9 cellular contexts compared by ENCODE assay signal in genomic region chr11:47354913-47355282, GRCh38. TPM values are rescaled to one million over a fixed set of nuclear protein-coding genes. Genes with fewer than 3 reads are reported as not detected.
DNase-seq lines count a peak whose midpoint lies in the region; ATAC-seq, FAIRE-seq and TF ChIP-seq lines count a peak whose summit lies in the region.
"Had no signal": no experiment of that assay in that cellular context is flagged by ENCODE, and none has a peak within 500 bp of the region (broad histone marks: within the 10 kb centered on the region; RNA-seq: fewer than 3 reads in every experiment).

No MANE protein-coding gene starts in this region.

- H3K4me1 ChIP-seq in Panc1 (ENCODE audit: control insufficient read depth, insufficient read depth, low read length) (no peaks in the 10 kb centered on the region), endothelial cell of umbilical vein (ENCODE audit: control insufficient read depth, extremely low read depth, insufficient read depth, low read length) (no peaks in the 10 kb centered on the region), mesenchymal stem cell (ENCODE audit: control insufficient read depth, insufficient read depth, low read depth, low read length) (peaks cover 10% of the 10 kb centered on the region), tibial nerve (peaks cover 0 to 15% (median 0%) of the 10 kb centered on the region in 4 donors)

- intact Hi-C loops in Panc1 (cut with micrococcal nuclease; ENCODE audit: unreplicated experiment) (loop anchor here (10.0 kb wide), 2 partner anchors 100 to 180 kb away; partner anchors contain the start of genes ARFGAP2 and NR1H3), endothelial cell of umbilical vein (cut with micrococcal nuclease) (loop anchor here (1.0 to 2.0 kb wide), 7 partner anchors 53 to 466 kb away; partner anchors contain the start of genes MADD and SLC39A13), left colon (cut with DNase I, micrococcal nuclease) (no loop called here)

- H3K4me3 ChIP-seq in Panc1 (ENCODE audit: low read depth in 2 of 2, low read length in 2 of 2) (peak overlapping the region; percentile 19 to 36), endothelial cell of umbilical vein (replicated peaks in 1 of 3; ENCODE audit: insufficient read depth in 1 of 3, low read depth in 1 of 3, low read length in 3 of 3) (peak overlapping the region in 1 of 3 experiments; percentile 12), mesenchymal stem cell (ENCODE audit: insufficient read depth in 1 of 2, low read depth in 1 of 2, low read length in 2 of 2) (peak overlapping the region; percentile 11 to 26), tibial nerve (peak overlapping the region in 3 of 4 donors; percentile 31 to 57 (median 35))

- BruUV-seq in Panc1 (replicated peaks; lab: Mats Ljungman, UMichigan) (no TSS peak), endothelial cell of umbilical vein (replicated peaks; lab: Mats Ljungman, UMichigan) (no TSS peak)

- no peaks in the 10 kb centered on the region for H3K9me1 ChIP-seq in endothelial cell of umbilical vein (replicated peaks; ENCODE audit: control insufficient read depth, extremely low read depth, insufficient read depth, low read length)

- WGBS in mesenchymal stem cell: 11% methylated on average over 29 of the region's 32 CpGs
- WGBS in tibial nerve, 2 donors: 24 to 28% methylated on average over 10 to 22 of the region's 32 CpGs

- no peak overlapping the region for H3K4ac ChIP-seq in mesenchymal stem cell (ENCODE audit: low read depth in 1 of 2, low read length in 2 of 2)

- no peak overlapping the region for H4K8ac ChIP-seq in mesenchymal stem cell (ENCODE audit: low read length)

- no peak overlapping the region for H2BK12ac ChIP-seq in mesenchymal stem cell (ENCODE audit: low read length in 2 of 2)

- H3K14ac ChIP-seq in mesenchymal stem cell (ENCODE audit: low read length in 2 of 2): no peak overlapping the region

- H3K27me3 ChIP-seq in Panc1 (ENCODE audit: control insufficient read depth, insufficient read depth, low read length) (no peaks in the 10 kb centered on the region), endothelial cell of umbilical vein (ENCODE audit: control insufficient read depth in 2 of 2, insufficient read depth in 2 of 2, low read length in 2 of 2) (no peaks in the 10 kb centered on the region), mesenchymal stem cell (ENCODE audit: control insufficient read depth in 1 of 2, insufficient read depth in 1 of 2, low read length in 2 of 2) (no peaks in the 10 kb centered on the region), tibial nerve (no peaks in the 10 kb centered on the region)

- H3K4me2 ChIP-seq in endothelial cell of umbilical vein (ENCODE audit: insufficient read depth, low read length): no peak overlapping the region
- peak overlapping the region; percentile 26 for H3K4me2 ChIP-seq in mesenchymal stem cell (ENCODE audit: low read length, poor library complexity, severe bottlenecking)

- no peak overlapping the region for H3K23ac ChIP-seq in mesenchymal stem cell (ENCODE audit: low read length in 2 of 2)

- ATAC-seq in Panc1 (peak; percentile 75), HG03097 (IDR thresholded peaks at IDR 0.05; ENCODE audit: low FRiP score, unreplicated experiment) (no peak), left colon (no peak)

- POLR2A ChIA-PET in Panc1 (lab: Charles Lee): interaction anchor here (0.8 kb wide), 1 partner anchor 195 kb away, joined by 6 read pairs; no protein-coding TSS in a partner anchor
- POLR2A ChIA-PET in endothelial cell of umbilical vein (lab: Charles Lee): no interaction called here

- FAIRE-seq in endothelial cell of umbilical vein (lab: Jason Lieb, UNC): no peak

- no peak overlapping the region for H3K18ac ChIP-seq in mesenchymal stem cell (ENCODE audit: low read depth in 1 of 2, low read length in 2 of 2)

- TF ChIP-seq POLR2A in endothelial cell of umbilical vein (IDR thresholded peaks at IDR 0.05; ENCODE audit: low read depth, low read length) (no peak), tibial nerve (IDR thresholded peaks at IDR 0.05) (no peak)

- H2BK15ac ChIP-seq in mesenchymal stem cell (ENCODE audit: low read depth, poor library complexity, severe bottlenecking): no peak overlapping the region

- no peak overlapping the region for H2AK5ac ChIP-seq in mesenchymal stem cell (ENCODE audit: low read length, severe bottlenecking)

- no peak for DNase-seq in Panc1 (ENCODE audit: low read depth, low spot score)
- no peak for DNase-seq in endothelial cell of umbilical vein (ENCODE audit: low read depth, low spot score)
- no peak for DNase-seq in mesenchymal stem cell
- no peak for DNase-seq in tibial nerve (ENCODE audit: low spot score in 2 of 2)
- no peak for DNase-seq in left colon
- DNase-seq in LoVo (ENCODE audit: low spot score): no peak
- DNase-seq: effector memory CD4-positive, alpha-beta T cell had no signal

- in situ Hi-C loops in Panc1 (cut with HindIII; ENCODE audit: low pct_unique_long_range_greater_than_20kb, low sequenced_read_pairs): no loop called here

- no peaks in the 10 kb centered on the region for H3K79me1 ChIP-seq in mesenchymal stem cell (replicated peaks; ENCODE audit: low read length, poor library complexity, severe bottlenecking)

- H4K20me1 ChIP-seq in endothelial cell of umbilical vein (replicated peaks; ENCODE audit: control insufficient read depth, extremely low read depth, insufficient read depth, low read length): no peaks in the 10 kb centered on the region

- H2AFZ ChIP-seq in endothelial cell of umbilical vein (ENCODE audit: low read depth, low read length) (peak overlapping the region; percentile 19), mesenchymal stem cell (ENCODE audit: low read depth, low read length) (no peak overlapping the region)

- H3K9me3 ChIP-seq in Panc1 (ENCODE audit: control insufficient read depth, insufficient read depth, low read depth, low read length) (no peaks in the 10 kb centered on the region), endothelial cell of umbilical vein (replicated peaks; ENCODE audit: control insufficient read depth, insufficient read depth, low read length) (no peaks in the 10 kb centered on the region), mesenchymal stem cell (ENCODE audit: control insufficient read depth, low read length) (no peaks in the 10 kb centered on the region), tibial nerve (no peaks in the 10 kb centered on the region)

- dilution Hi-C loops in endothelial cell of umbilical vein (cut with MboI; ENCODE audit: extremely low pct_ligation_motif_present, low sequenced_read_pairs): no loop called here

- H2BK5ac ChIP-seq in mesenchymal stem cell (ENCODE audit: low read depth, low read length, poor library complexity, severe bottlenecking): no peak overlapping the region

- no peaks in the 10 kb centered on the region for H3K79me2 ChIP-seq in endothelial cell of umbilical vein (ENCODE audit: control insufficient read depth, insufficient read depth, low read length)

- H3K27ac ChIP-seq in Panc1 (ENCODE audit: low read length) (no peak overlapping the region), endothelial cell of umbilical vein (ENCODE audit: insufficient read depth, low read depth, low read length) (no peak overlapping the region), mesenchymal stem cell (ENCODE audit: low read length, poor library complexity, severe bottlenecking) (no peak overlapping the region), tibial nerve (peak overlapping the region in 3 of 4 donors; percentile 41 to 77 (median 58))

- H4K91ac ChIP-seq in mesenchymal stem cell (ENCODE audit: low read length): no peak overlapping the region

- CTCF ChIA-PET in Panc1 (lab: Charles Lee) (interaction anchor here (0.6 to 0.9 kb wide), 15 partner anchors 9 to 1016 kb away, joined by 3 to 8 read pairs (median 3); no protein-coding TSS in a partner anchor), endothelial cell of umbilical vein (lab: Charles Lee) (interaction anchor here (0.6 to 4.0 kb wide), 71 partner anchors 9 to 528 kb away, joined by 3 to 46 read pairs (median 4); partner anchors contain the start of genes ACP2, ARFGAP2, DDB2 and NR1H3)

- TF ChIP-seq CTCF in Panc1 (IDR thresholded peaks at IDR 0.05): no peak; the same call in 1 of the 2 replicates
- no peak for TF ChIP-seq CTCF in endothelial cell of umbilical vein (IDR thresholded peaks at IDR 0.05; ENCODE audit: extremely low read depth in 1 of 2, insufficient read depth in 1 of 2, low read depth in 1 of 2, low read length in 2 of 2)
- no peak for TF ChIP-seq CTCF in tibial nerve (IDR thresholded peaks at IDR 0.05)

- H2BK120ac ChIP-seq in mesenchymal stem cell (ENCODE audit: low read depth, low read length): peak overlapping the region; percentile 90

- TF ChIP-seq EP300 in tibial nerve (IDR thresholded peaks at IDR 0.05): no peak

- H3K9ac ChIP-seq in endothelial cell of umbilical vein (replicated peaks; ENCODE audit: extremely low read depth, insufficient read depth, low read length) (no peak overlapping the region), mesenchymal stem cell (ENCODE audit: low read length) (peak overlapping the region; percentile 64)

- H3K36me3 ChIP-seq in Panc1 (ENCODE audit: control insufficient read depth, insufficient read depth, low read length) (no peaks in the 10 kb centered on the region), endothelial cell of umbilical vein (ENCODE audit: control insufficient read depth in 2 of 2, extremely low read depth in 1 of 2, insufficient read depth in 2 of 2, low read length in 2 of 2) (no peaks in the 10 kb centered on the region), mesenchymal stem cell (ENCODE audit: control insufficient read depth in 1 of 2, insufficient read depth in 2 of 2, low read depth in 1 of 2, low read length in 2 of 2) (no peaks in the 10 kb centered on the region), tibial nerve (no peaks in the 10 kb centered on the region)

RNA-seq across cellular contexts. Expression of gene MYBPC3, which starts 2.4 kb away (rescaled TPM):
- total RNA-seq in Panc1 (2021; ENCODE audit: unreplicated experiment) (not detected), endothelial cell of umbilical vein (not detected in 2 replicates), tibial nerve (under 1 TPM in 2 of 4 donors, not detected in 2; 0.21 to 0.60 TPM), left colon (not detected)
- not detected for polyA plus RNA-seq in Panc1 (2012; ENCODE audit: insufficient read length)
- polyA plus RNA-seq in endothelial cell of umbilical vein: not detected in 2 replicates
- not detected in 2 replicates for polyA plus RNA-seq in endothelial cell of umbilical vein (2011; cell fraction: cytosol; rRNA removed)
- polyA plus RNA-seq in endothelial cell of umbilical vein (2011; cell fraction: nucleus; rRNA removed): not detected in 2 replicates
- not detected in 2 replicates for polyA plus RNA-seq in endothelial cell of umbilical vein (2012)
- not detected in 2 replicates for polyA minus RNA-seq in endothelial cell of umbilical vein
- not detected for polyA minus RNA-seq in endothelial cell of umbilical vein (2011; cell fraction: cytosol; rRNA and poly(A)+ RNA removed)
- not detected in 2 replicates for polyA minus RNA-seq in endothelial cell of umbilical vein (2011; cell fraction: nucleus; rRNA and poly(A)+ RNA removed)
- not detected for polyA plus RNA-seq in mesenchymal stem cell (2013, experiment 1 of 2)
- polyA plus RNA-seq in mesenchymal stem cell (2013, experiment 2 of 2): not detected
- total RNA-seq: SK-MEL-5 had no signal

RNA-seq across cellular contexts. Expression of gene SPI1, which starts 23.4 kb away (rescaled TPM):
- total RNA-seq in Panc1 (2021; ENCODE audit: unreplicated experiment): 0.31 TPM
- polyA plus RNA-seq in Panc1 (2012; ENCODE audit: insufficient read length): not detected
- not detected in 2 replicates for total RNA-seq in endothelial cell of umbilical vein
- not detected in 2 replicates for polyA plus RNA-seq in endothelial cell of umbilical vein
- not detected in 2 replicates for polyA plus RNA-seq in endothelial cell of umbilical vein (2011; cell fraction: cytosol; rRNA removed)
- polyA plus RNA-seq in endothelial cell of umbilical vein (2011; cell fraction: nucleus; rRNA removed): not detected in 2 replicates
- polyA plus RNA-seq in endothelial cell of umbilical vein (2012): not detected in 2 replicates
- polyA minus RNA-seq in endothelial cell of umbilical vein: 0.46 and 1.6 TPM in 2 replicates
- polyA minus RNA-seq in endothelial cell of umbilical vein (2011; cell fraction: cytosol; rRNA and poly(A)+ RNA removed): not detected
- not detected in 2 replicates for polyA minus RNA-seq in endothelial cell of umbilical vein (2011; cell fraction: nucleus; rRNA and poly(A)+ RNA removed)
- not detected for polyA plus RNA-seq in mesenchymal stem cell (2013, experiment 1 of 2)
- polyA plus RNA-seq in mesenchymal stem cell (2013, experiment 2 of 2): not detected
- total RNA-seq in tibial nerve: 10 to 100 TPM; 18.8 to 73.5 (median 25.2) TPM
- total RNA-seq in left colon: 10 to 100 TPM in 1 of 2 donors, 1 to 10 TPM in 1; 5.0 to 15.8 TPM
- total RNA-seq: SK-MEL-5 had no signal

RNA-seq across cellular contexts. Expression of gene SLC39A13, which starts 53.5 kb away (rescaled TPM):
- total RNA-seq in Panc1 (2021; ENCODE audit: unreplicated experiment) (50.2 TPM), endothelial cell of umbilical vein (86.3 and 91.9 TPM in 2 replicates), tibial nerve (100 to 1,000 TPM in 3 of 4 donors, 10 to 100 TPM in 1; 91.6 to 142 (median 116) TPM), left colon (10 to 100 TPM; 17.9 to 20.2 TPM)
- polyA plus RNA-seq in Panc1 (2012; ENCODE audit: insufficient read length): 71.3 TPM
- 94.3 and 124 TPM in 2 replicates for polyA plus RNA-seq in endothelial cell of umbilical vein
- polyA plus RNA-seq in endothelial cell of umbilical vein (2011; cell fraction: cytosol; rRNA removed): 60.9 and 83.4 TPM in 2 replicates
- polyA plus RNA-seq in endothelial cell of umbilical vein (2011; cell fraction: nucleus; rRNA removed): 264 and 286 TPM in 2 replicates
- 56.2 and 73.8 TPM in 2 replicates for polyA plus RNA-seq in endothelial cell of umbilical vein (2012)
- polyA minus RNA-seq in endothelial cell of umbilical vein: 37.9 and 49.8 TPM in 2 replicates
- 12.0 TPM for polyA minus RNA-seq in endothelial cell of umbilical vein (2011; cell fraction: cytosol; rRNA and poly(A)+ RNA removed)
- 30.5 and 39.8 TPM in 2 replicates for polyA minus RNA-seq in endothelial cell of umbilical vein (2011; cell fraction: nucleus; rRNA and poly(A)+ RNA removed)
- 89.2 TPM for polyA plus RNA-seq in mesenchymal stem cell (2013, experiment 1 of 2)
- 88.7 TPM for polyA plus RNA-seq in mesenchymal stem cell (2013, experiment 2 of 2)

Comparison
In these comparisons a context has a peak if more than half of its experiments do, and no peak if none do; other contexts are left out.
1. H3K27ac ChIP-seq: peak in tibial nerve (3 of 4); none in Panc1 (single experiment), endothelial cell of umbilical vein (single experiment) and mesenchymal stem cell (single experiment).
2. intact Hi-C loops: an anchor here in Panc1 (10.0 kb wide) and endothelial cell of umbilical vein (1.0 to 2.0 kb wide); none called in left colon.